Comparison of ENCODE assay signal across 12 cellular contexts in genomic region chr12:121632069-121632970, GRCh38. TPM values are rescaled to one million over a fixed set of nuclear protein-coding genes. Genes with fewer than 3 reads are reported as not detected.
DNase-seq lines count a peak whose midpoint lies in the region; ATAC-seq and TF ChIP-seq lines count a peak whose summit lies in the region.
"Had no signal": no experiment of that assay in that cellular context is flagged by ENCODE, and none has a peak within 500 bp of the region (broad histone marks: within the 10 kb centered on the region; RNA-seq: fewer than 3 reads in every experiment).

No MANE protein-coding gene starts in this region.

- peak overlapping the region; percentile 39 for H3K27ac Mint-ChIP-seq in HFFc6
- peak overlapping the region; percentile 85 for H3K27ac Mint-ChIP-seq in central memory CD8-positive, alpha-beta T cell (ENCODE audit: low read depth)
- peak overlapping the region; percentile 58 to 96 (median 92) for H3K27ac Mint-ChIP-seq in naive thymus-derived CD8-positive, alpha-beta T cell

- no peaks in the 10 kb centered on the region for H3K9me3 Mint-ChIP-seq in HFFc6
- H3K9me3 Mint-ChIP-seq in central memory CD8-positive, alpha-beta T cell = no peaks in the 10 kb centered on the region
- no peaks in the 10 kb centered on the region for H3K9me3 Mint-ChIP-seq in naive thymus-derived CD8-positive, alpha-beta T cell

- H3K4me1 ChIP-seq in right atrium auricular region = peaks cover 0 to 38% of the 10 kb centered on the region in 2 donors

- POLR2A ChIA-PET in naive thymus-derived CD8-positive, alpha-beta T cell (lab: Charles Lee) = interaction anchor here (0.9 to 11.4 kb wide), 4 partner anchors 27 to 52 kb away, joined by 3 to 291 read pairs (median 4); partner anchors contain the start of gene MORN3

- no peak for TF ChIP-seq CTCF in 22Rv1 (IDR thresholded peaks at IDR 0.05)
- no peak for TF ChIP-seq CTCF in HFFc6 (IDR thresholded peaks at IDR 0.05)
- no peak for TF ChIP-seq CTCF in right atrium auricular region (IDR thresholded peaks at IDR 0.05)

- no peak overlapping the region for H3K4me3 Mint-ChIP-seq in HFFc6
- H3K4me3 Mint-ChIP-seq in central memory CD8-positive, alpha-beta T cell = peak overlapping the region; percentile 54
- H3K4me3 Mint-ChIP-seq in naive thymus-derived CD8-positive, alpha-beta T cell = peak overlapping the region; percentile 47 to 97 (median 74)

- intact Hi-C loops in posterior vena cava (cut with DNase I) = loop anchor here in 1 of 2 donors (5.0 kb wide), 1 partner anchor 35 kb away; the partner anchor contains the start of gene MORN3

- H3K4me3 ChIP-seq in right atrium auricular region = no peak overlapping the region
- H3K4me3 ChIP-seq: ascending aorta, HAP-1, mucosa of descending colon had no signal

- no peaks in the 10 kb centered on the region for H3K36me3 ChIP-seq in right atrium auricular region
- H3K36me3 ChIP-seq: ascending aorta had no signal

- H3K9me3 ChIP-seq in right atrium auricular region = no peaks in the 10 kb centered on the region
- H3K9me3 ChIP-seq: ascending aorta, HAP-1, mucosa of descending colon had no signal

- ATAC-seq in central memory CD8-positive, alpha-beta T cell (replicated peaks; ENCODE audit: extremely low read depth, poor library complexity, severe bottlenecking) = no peak
- ATAC-seq in naive thymus-derived CD8-positive, alpha-beta T cell = no peak
- ATAC-seq: mucosa of descending colon had no signal

- H3K27ac ChIP-seq in 22Rv1 = peak overlapping the region; percentile 40
- no peak overlapping the region for H3K27ac ChIP-seq in right atrium auricular region
- H3K27ac ChIP-seq: ascending aorta, HL-60 had no signal

- no peaks in the 10 kb centered on the region for H3K27me3 Mint-ChIP-seq in HFFc6 (ENCODE audit: insufficient read depth)
- H3K27me3 Mint-ChIP-seq in central memory CD8-positive, alpha-beta T cell = no peaks in the 10 kb centered on the region
- no peaks in the 10 kb centered on the region for H3K27me3 Mint-ChIP-seq in naive thymus-derived CD8-positive, alpha-beta T cell

- DNase-seq in HFFc6 = no peak
- DNase-seq in central memory CD8-positive, alpha-beta T cell (ENCODE audit: low spot score in 2 of 2) = no peak
- DNase-seq in naive thymus-derived CD8-positive, alpha-beta T cell = no peak
- DNase-seq in NCI-H1105 treated with DMSO at 0.1 percent for 48 hours (lab: John Stamatoyannopoulos, UW) = no peak
- DNase-seq in right atrium auricular region (ENCODE audit: low spot score) = no peak
- DNase-seq in posterior vena cava (ENCODE audit: low spot score) = no peak
- no peak for DNase-seq in NCI-H1436 (lab: John Stamatoyannopoulos, UW)
- DNase-seq: mucosa of descending colon had no signal

- H3K4me1 Mint-ChIP-seq in HFFc6 (ENCODE audit: low read depth) = peaks cover 46% of the 10 kb centered on the region
- peaks cover 72% of the 10 kb centered on the region for H3K4me1 Mint-ChIP-seq in central memory CD8-positive, alpha-beta T cell
- H3K4me1 Mint-ChIP-seq in naive thymus-derived CD8-positive, alpha-beta T cell = peaks cover 34 to 87% (median 82%) of the 10 kb centered on the region in 4 donors

- no peaks in the 10 kb centered on the region for H3K27me3 ChIP-seq in right atrium auricular region
- H3K27me3 ChIP-seq: ascending aorta had no signal

- peaks cover 10% of the 10 kb centered on the region; the same call in 1 of the 2 replicates for H3K36me3 Mint-ChIP-seq in HFFc6 (ENCODE audit: low read depth)
- H3K36me3 Mint-ChIP-seq in central memory CD8-positive, alpha-beta T cell (ENCODE audit: insufficient read depth) = peaks cover 33% of the 10 kb centered on the region
- H3K36me3 Mint-ChIP-seq in naive thymus-derived CD8-positive, alpha-beta T cell = peaks cover 0 to 17% (median 1%) of the 10 kb centered on the region in 3 donors

RNA-seq across cellular contexts. Expression of gene ORAI1, which starts 6.0 kb away (rescaled TPM):
- 10 to 100 TPM; 18.5 to 25.7 (median 22.0) TPM for total RNA-seq in HFFc6 (2021; fragmentation: NEBNext Ultra II Directional; extraction: Animal tissue kit (Norgen Biotek cat#: 25700))
- 10 to 100 TPM; 44.6 to 45.7 TPM for total RNA-seq in naive thymus-derived CD8-positive, alpha-beta T cell
- polyA plus RNA-seq in naive thymus-derived CD8-positive, alpha-beta T cell = 100 to 1,000 TPM; 122 to 158 (median 134) TPM
- total RNA-seq in right atrium auricular region (1 to 10 TPM; 6.8 to 8.3 TPM), posterior vena cava (10 to 100 TPM; 10.5 to 13.1 TPM)

RNA-seq across cellular contexts. Expression of gene MORN3, which starts 37.1 kb away (rescaled TPM):
- total RNA-seq in HFFc6 (2021; fragmentation: NEBNext Ultra II Directional; extraction: Animal tissue kit (Norgen Biotek cat#: 25700)) = under 1 TPM in 5 of 6 experiments, not detected in 1; 0.14 to 0.40 (median 0.23) TPM
- 10 to 100 TPM; 13.3 to 14.0 TPM for total RNA-seq in naive thymus-derived CD8-positive, alpha-beta T cell
- 1 to 10 TPM; 1.1 to 4.8 (median 1.8) TPM for polyA plus RNA-seq in naive thymus-derived CD8-positive, alpha-beta T cell
- under 1 TPM in 1 of 2 donors, not detected in 1; 0.35 TPM for total RNA-seq in right atrium auricular region
- total RNA-seq in posterior vena cava = under 1 TPM; 0.19 to 0.32 TPM
- total RNA-seq: ascending aorta had no signal

RNA-seq across cellular contexts. Expression of gene KDM2B, which starts 51.5 kb away (rescaled TPM):
- 10 to 100 TPM; 15.4 to 24.0 (median 21.5) TPM for total RNA-seq in HFFc6 (2021; fragmentation: NEBNext Ultra II Directional; extraction: Animal tissue kit (Norgen Biotek cat#: 25700))
- total RNA-seq in naive thymus-derived CD8-positive, alpha-beta T cell = 10 to 100 TPM; 91.8 to 95.0 TPM
- polyA plus RNA-seq in naive thymus-derived CD8-positive, alpha-beta T cell = 10 to 100 TPM; 13.0 to 19.4 (median 18.4) TPM
- total RNA-seq in right atrium auricular region = 10 to 100 TPM in 1 of 2 donors, 1 to 10 TPM in 1; 9.5 to 10.8 TPM
- 10 to 100 TPM; 14.6 to 15.6 TPM for total RNA-seq in posterior vena cava

Comparison
In these comparisons a context has a peak if more than half of its experiments do, and no peak if none do; other contexts are left out.
1. H3K27ac Mint-ChIP-seq: peak in every context shown above with its lines; median percentile 92 in naive thymus-derived CD8-positive, alpha-beta T cell; 85 in central memory CD8-positive, alpha-beta T cell; 39 in HFFc6.
2. RNA of gene MORN3, which starts 37.1 kb away (total RNA-seq): 13.3 to 14.0 TPM in naive thymus-derived CD8-positive, alpha-beta T cell; 0.35 TPM in right atrium auricular region, 0.19 to 0.32 TPM in posterior vena cava and 0.14 to 0.40 TPM in HFFc6; every median in the first group is over 10 times any median in the second.